Comparison of ENCODE assay signal across 23 cellular contexts in the genomic region with DNA sequence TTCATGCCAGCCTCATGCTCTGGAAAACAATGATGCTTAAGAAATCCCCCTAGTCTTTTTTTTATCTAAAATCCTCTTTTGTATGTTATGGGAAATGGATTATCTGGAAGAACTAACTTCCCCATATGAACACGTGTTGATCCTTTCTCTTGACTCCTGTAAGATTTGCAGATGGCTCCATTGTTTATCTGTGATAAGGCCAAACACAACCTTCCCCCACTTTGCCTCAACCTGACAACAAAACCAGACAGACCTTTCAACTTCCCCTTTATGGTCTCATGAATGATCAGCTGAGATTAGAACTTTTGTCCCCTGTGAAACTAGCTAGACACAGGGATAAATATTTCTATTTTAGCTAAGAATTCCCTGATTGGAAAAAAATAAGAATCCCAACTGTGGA.
"Had no signal": no experiment of that assay in that cellular context is flagged by ENCODE, and none has a peak within 500 bp of the region (broad histone marks: within the 10 kb centered on the region; RNA-seq: fewer than 3 reads in every experiment).

No MANE protein-coding gene starts in this region.

- H3K27ac ChIP-seq: adrenal gland, breast epithelium, coronary artery, foreskin keratinocyte, stomach, VCaP had no signal

- DNase-seq: activated CD4-positive, alpha-beta T cell treated with anti-CD3 and anti-CD28 coated beads for 1 hour; activated CD8-positive, alpha-beta memory T cell treated with anti-CD3 and anti-CD28 coated beads for 24 hours; activated CD8-positive, alpha-beta memory T cell treated with anti-CD3 and anti-CD28 coated beads, Interleukin-2, amount 50 U/mL, for 48 hours; activated gamma-delta T cell treated with Interleukin-2 at 50 U/mL for 16 hours; adrenal gland; glutamatergic neuron; kidney; midbrain; stimulated activated CD4-positive, alpha-beta T cell treated with anti-CD3 and anti-CD28 coated beads, Interleukin-4, amount 100 ng/mL, for 1 hour; stomach; T-cell; trophoblast cell had no signal

- H3K4me1 ChIP-seq: adrenal gland, breast epithelium, stomach had no signal

- H3K4me2 ChIP-seq: smooth muscle cell had no signal

- H3K27ac Mint-ChIP-seq: activated naive CD4-positive, alpha-beta T cell treated with anti-CD3 and anti-CD28 coated beads, Interleukin-2, amount 50 U/mL, for 72 hours; nephron; stimulated activated effector memory CD8-positive, alpha-beta T cell treated with anti-CD3 and anti-CD28 coated beads, Interleukin-12 subunit alpha, Interleukin-12 subunit beta, amount 100 ng/mL, for 72 hours; T-cell had no signal

- H3K4me1 Mint-ChIP-seq: stimulated activated effector memory CD8-positive, alpha-beta T cell treated with anti-CD3 and anti-CD28 coated beads, Interleukin-12 subunit alpha, Interleukin-12 subunit beta, amount 100 ng/mL, for 72 hours; T-cell had no signal

- H3K36me3 Mint-ChIP-seq: stimulated activated effector memory CD8-positive, alpha-beta T cell treated with anti-CD3 and anti-CD28 coated beads, Interleukin-12 subunit alpha, Interleukin-12 subunit beta, amount 100 ng/mL, for 72 hours; T-cell had no signal

- H3K4me3 Mint-ChIP-seq: nephron; stimulated activated effector memory CD8-positive, alpha-beta T cell treated with anti-CD3 and anti-CD28 coated beads, Interleukin-12 subunit alpha, Interleukin-12 subunit beta, amount 100 ng/mL, for 72 hours; T-cell had no signal

- H3K9me3 Mint-ChIP-seq: nephron had no signal

- H3K27me3 Mint-ChIP-seq: T-cell had no signal

- H3K36me3 ChIP-seq: adrenal gland, breast epithelium, stomach had no signal

- ATAC-seq: activated naive CD4-positive, alpha-beta T cell treated with anti-CD3 and anti-CD28 coated beads, Interleukin-2, amount 50 U/mL, for 72 hours; foreskin keratinocyte; left lobe of liver; sciatic nerve; stimulated activated effector memory CD8-positive, alpha-beta T cell treated with anti-CD3 and anti-CD28 coated beads, Interleukin-12 subunit alpha, Interleukin-12 subunit beta, amount 100 ng/mL, for 72 hours; T-cell had no signal

- H3K4me3 ChIP-seq: adrenal gland, breast epithelium, coronary artery, lung, smooth muscle cell, stomach had no signal

- H3K27me3 ChIP-seq: adrenal gland, breast epithelium, foreskin keratinocyte, stomach had no signal

- H3K9me3 ChIP-seq: adrenal gland, breast epithelium, stomach had no signal
